ENCODE assay signal across 20 cellular contexts in the genomic region with DNA sequence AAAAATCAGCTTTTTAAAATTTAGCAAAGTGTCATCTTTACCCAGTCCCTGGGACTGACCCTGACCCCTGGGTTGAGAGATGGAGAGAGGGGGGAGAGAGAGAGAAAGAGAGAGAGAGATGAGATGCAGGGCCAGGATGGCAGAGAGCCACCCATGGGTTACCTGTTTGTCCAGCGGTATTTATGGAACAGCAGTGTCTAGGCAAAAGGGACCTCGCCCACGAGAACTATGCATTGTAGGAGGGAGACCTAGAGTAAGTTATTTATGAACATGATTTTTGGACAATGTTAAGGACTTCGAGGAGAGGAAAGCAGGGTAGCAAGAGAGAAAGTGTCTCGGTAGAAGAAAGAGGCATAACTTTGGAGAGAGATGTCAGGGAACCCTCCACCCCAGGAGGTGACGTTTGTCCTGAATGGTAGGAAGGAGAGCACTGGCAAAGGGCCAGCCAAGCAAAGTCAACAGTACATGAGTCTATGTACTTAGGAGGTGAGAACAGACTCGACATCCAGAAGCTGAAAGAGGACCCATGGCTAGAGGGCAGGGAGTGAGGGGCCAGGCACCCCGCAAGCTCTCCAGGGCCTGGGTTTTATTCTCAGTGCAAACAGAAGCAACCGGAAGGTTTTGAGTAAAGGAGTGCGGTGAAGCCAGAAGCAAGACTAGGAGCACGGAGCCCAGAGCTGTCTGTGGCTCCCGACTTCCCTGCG. TPM values are rescaled to one million over a fixed set of nuclear protein-coding genes. Genes with fewer than 3 reads are reported as not detected.
DNase-seq lines count a peak whose midpoint lies in the region; ATAC-seq and TF ChIP-seq lines count a peak whose summit lies in the region.
"Had no signal": no experiment of that assay in that cellular context is flagged by ENCODE, and none has a peak within 500 bp of the region (broad histone marks: within the 10 kb centered on the region; RNA-seq: fewer than 3 reads in every experiment).

No MANE protein-coding gene starts in this region.

- intact Hi-C loops in right lobe of liver (cut with DNase I) (no loop called here), transverse colon (cut with DNase I; ENCODE audit: low total_unique reads) (no loop called here)

- WGBS in right lobe of liver (ENCODE audit: insufficient coverage, low coverage, low lambda C conversion rate, missing lambda C conversion rate): 14% methylated on average over 9 of the region's 13 CpGs
- WGBS in transverse colon (ENCODE audit: low coverage in 1 of 2), 2 donors: 15 to 41% methylated on average over 5 to 13 of the region's 13 CpGs

- H3K27ac ChIP-seq in right lobe of liver (no peak overlapping the region), transverse colon (no peak overlapping the region)
- H3K27ac ChIP-seq: C4-2B, coronary artery, foreskin keratinocyte, vagina had no signal

- in situ Hi-C loops in transverse colon (cut with MboI; ENCODE audit: low pct_ligation_motif_present in 1 of 4, low pct_unique_long_range_greater_than_20kb in 1 of 4, low sequenced_read_pairs in 3 of 4): no loop called here

- H3K36me3 ChIP-seq in right lobe of liver: no peaks in the 10 kb centered on the region
- H3K36me3 ChIP-seq in transverse colon: no peaks in the 10 kb centered on the region
- H3K36me3 ChIP-seq: vagina had no signal

- TF ChIP-seq CTCF in right lobe of liver (IDR thresholded peaks at IDR 0.05) (no peak), transverse colon (IDR thresholded peaks at IDR 0.05) (no peak)

- H3K27me3 ChIP-seq in right lobe of liver: peaks cover 0 to 2% of the 10 kb centered on the region in 2 donors
- peaks cover 74% of the 10 kb centered on the region for H3K27me3 ChIP-seq in transverse colon

- H3K4me3 ChIP-seq in right lobe of liver: no peak overlapping the region
- H3K4me3 ChIP-seq in transverse colon: no peak overlapping the region
- H3K4me3 ChIP-seq: vagina had no signal

- ATAC-seq in right lobe of liver: peak; percentile 23 to 55 (median 35)
- ATAC-seq: foreskin keratinocyte had no signal

- TF ChIP-seq EP300 in transverse colon (IDR thresholded peaks at IDR 0.05; ENCODE audit: low read depth): no peak

- peak; percentile 9 for DNase-seq in NCI-H345 (lab: John Stamatoyannopoulos, UW)
- DNase-seq in NCI-H345 treated with DMSO at 0.1 percent for 48 hours (lab: John Stamatoyannopoulos, UW; ENCODE audit: unreplicated experiment): no peak
- DNase-seq in SW480 (ENCODE audit: low spot score): peak; percentile 45
- DNase-seq in right lobe of liver: peak in 2 of 3 donors; percentile 31 to 47
- DNase-seq in transverse colon: peak; percentile 45
- no peak for DNase-seq in dermis blood vessel endothelial cell
- DNase-seq in NCI-H446 treated with DMSO at 0.1 percent for 48 hours (lab: John Stamatoyannopoulos, UW): no peak
- DNase-seq in NCI-H82 treated with DMSO at 0.1 percent for 48 hours (lab: John Stamatoyannopoulos, UW; ENCODE audit: unreplicated experiment): no peak
- DNase-seq: activated CD4-positive, alpha-beta T cell treated with anti-CD3 and anti-CD28 coated beads, Interleukin-2, amount 50 U/mL, for 1 hour; activated naive CD4-positive, alpha-beta T cell treated with anti-CD3 and anti-CD28 coated beads, Interleukin-2, amount 10 ng/mL, durations not matched to agents 7 days and 5 days; DND-41; foreskin keratinocyte; NCI-H1436 treated with DMSO at 0.1 percent for 48 hours; NCI-H446; OCI-M1; T-helper 9 cell had no signal

- H3K4me1 ChIP-seq in right lobe of liver (no peaks in the 10 kb centered on the region), transverse colon (peaks cover 0 to 12% (median 10%) of the 10 kb centered on the region in 4 donors)
- H3K4me1 ChIP-seq: foreskin keratinocyte, vagina had no signal

- H3K9me3 ChIP-seq in right lobe of liver (no peaks in the 10 kb centered on the region), transverse colon (no peaks in the 10 kb centered on the region)
- H3K9me3 ChIP-seq: vagina had no signal

- no peak for TF ChIP-seq POLR2A in right lobe of liver (IDR thresholded peaks at IDR 0.05)
- TF ChIP-seq POLR2A in transverse colon (IDR thresholded peaks at IDR 0.05): no peak

RNA-seq across cellular contexts. Expression of a gene that starts 30.5 kb away (rescaled TPM):
- total RNA-seq in right lobe of liver: not detected
- total RNA-seq in transverse colon: 1 to 10 TPM in 1 of 4 donors, under 1 TPM in 1, not detected in 2; 0.27 to 1.1 TPM
- 0.05 and 0.17 TPM in 2 replicates for total RNA-seq in dermis blood vessel endothelial cell
- total RNA-seq: A673 had no signal

Comparison
In these comparisons a context has a peak if more than half of its experiments do, and no peak if none do; other contexts are left out.
1. DNase-seq: peak in NCI-H345 (single experiment), SW480 (single experiment), right lobe of liver (2 of 3) and transverse colon (single experiment); none in NCI-H345 treated with DMSO at 0.1 percent for 48 hours (single experiment), dermis blood vessel endothelial cell (single experiment), NCI-H446 treated with DMSO at 0.1 percent for 48 hours (single experiment) and NCI-H82 treated with DMSO at 0.1 percent for 48 hours (single experiment).